ENCODE assay signal across 8 cellular contexts in genomic region chrX:113212052-113212451, GRCh38.
"Had no signal": no experiment of that assay in that cellular context is flagged by ENCODE, and none has a peak within 500 bp of the region (broad histone marks: within the 10 kb centered on the region; RNA-seq: fewer than 3 reads in every experiment).

No MANE protein-coding gene starts in this region.

- DNase-seq: IMR-90, KBM-7, KG1 had no signal

- FAIRE-seq: HepG2, HTR-8/SVneo, K562 had no signal

- H3K27ac ChIP-seq: HL-60, KMS-11 had no signal

- H3K4me3 ChIP-seq: K562 had no signal

- ATAC-seq: HepG2, K562 had no signal
